In genomic region chr11:492416-493226, GRCh38 we compare ENCODE assay signal across 17 cellular contexts. TPM values are rescaled to one million over a fixed set of nuclear protein-coding genes. Genes with fewer than 3 reads are reported as not detected.
DNase-seq lines count a peak whose midpoint lies in the region; ATAC-seq, FAIRE-seq and TF ChIP-seq lines count a peak whose summit lies in the region.
"Had no signal": no experiment of that assay in that cellular context is flagged by ENCODE, and none has a peak within 500 bp of the region (broad histone marks: within the 10 kb centered on the region; RNA-seq: fewer than 3 reads in every experiment).

No MANE protein-coding gene starts in this region.

- H3K27ac ChIP-seq in SK-N-MC: 0 out of 2 replicates have a peak overlapping the region, but pooled peaks have one; percentile 13
- H3K27ac ChIP-seq: BLaER1 treated with 17β-estradiol and CSF1 and Interleukin-3, amounts not matched to agents 10 nM and 100 nM; thoracic aorta had no signal

- H3K27me3 Mint-ChIP-seq in memory B cell: no peaks in the 10 kb centered on the region
- H3K27me3 Mint-ChIP-seq: activated naive CD8-positive, alpha-beta T cell treated with anti-CD3 and anti-CD28 coated beads, Interleukin-2, amount 50 U/mL, for 24 hours; naive thymus-derived CD4-positive, alpha-beta T cell had no signal

- no peak overlapping the region for H3K9ac ChIP-seq in SK-N-MC (ENCODE audit: insufficient read length)
- H3K9ac ChIP-seq: BLaER1 treated with 17β-estradiol and CSF1 and Interleukin-3, amounts not matched to agents 10 nM and 100 nM had no signal

- TF ChIP-seq POLR2A in GM12892 (IDR thresholded peaks at IDR 0.05; ENCODE audit: low read depth, low read length): no peak; the same call in 1 of the 2 replicates

- H3K9me3 ChIP-seq in SK-N-MC (ENCODE audit: low read depth, low read length): no peaks in the 10 kb centered on the region
- H3K9me3 ChIP-seq: BLaER1 treated with 17β-estradiol and CSF1 and Interleukin-3, amounts not matched to agents 10 nM and 100 nM; thoracic aorta had no signal

- no peak overlapping the region for H3K4me3 ChIP-seq in SK-N-MC
- H3K4me3 ChIP-seq: BLaER1 treated with 17β-estradiol and CSF1 and Interleukin-3, amounts not matched to agents 10 nM and 100 nM; thoracic aorta had no signal

- ATAC-seq in memory B cell (ENCODE audit: low read depth): peak; percentile 62
- ATAC-seq: activated naive CD8-positive, alpha-beta T cell treated with anti-CD3 and anti-CD28 coated beads, Interleukin-2, amount 50 U/mL, for 24 hours; left lobe of liver; naive thymus-derived CD4-positive, alpha-beta T cell had no signal

- DNase-seq in Caki2 (ENCODE audit: low read depth): peak; percentile 30
- DNase-seq in GM12892 (ENCODE audit: insufficient read length): peak; percentile 23
- no peak for DNase-seq in SK-N-MC (ENCODE audit: low read depth, low spot score)
- no peak for DNase-seq in memory B cell (ENCODE audit: low spot score in 2 of 2)
- no peak for DNase-seq in hypothalamus (lab: John Stamatoyannopoulos, UW)
- DNase-seq in putamen (ENCODE audit: low spot score): no peak
- DNase-seq in NCI-H187 treated with DMSO at 0.1 percent for 48 hours (lab: John Stamatoyannopoulos, UW): no peak
- DNase-seq: activated CD4-positive, CD25-positive, alpha-beta regulatory T cell treated with anti-CD3 and anti-CD28 coated beads, Interleukin-2, amount 50 U/mL, for 72 hours; activated CD8-positive, alpha-beta memory T cell treated with anti-CD3 and anti-CD28 coated beads, Interleukin-2, amount 50 U/mL, for 4 hours; activated naive CD8-positive, alpha-beta T cell treated with anti-CD3 and anti-CD28 coated beads, Interleukin-2, amount 50 U/mL, for 24 hours; erythroblast; naive thymus-derived CD4-positive, alpha-beta T cell; T-helper 1 cell had no signal

- H3K9me3 Mint-ChIP-seq in memory B cell: no peaks in the 10 kb centered on the region
- H3K9me3 Mint-ChIP-seq: activated naive CD8-positive, alpha-beta T cell treated with anti-CD3 and anti-CD28 coated beads, Interleukin-2, amount 50 U/mL, for 24 hours; naive thymus-derived CD4-positive, alpha-beta T cell had no signal

- in situ Hi-C loops in Caki2 (cut with HindIII; ENCODE audit: low pct_unique_long_range_greater_than_20kb, low sequenced_read_pairs): no loop called here

- peaks cover 22% of the 10 kb centered on the region for H3K36me3 Mint-ChIP-seq in memory B cell

- no peak overlapping the region for H3K4me3 Mint-ChIP-seq in memory B cell
- H3K4me3 Mint-ChIP-seq: activated naive CD8-positive, alpha-beta T cell treated with anti-CD3 and anti-CD28 coated beads, Interleukin-2, amount 50 U/mL, for 24 hours; naive thymus-derived CD4-positive, alpha-beta T cell had no signal

- H3K4me1 Mint-ChIP-seq in memory B cell: peaks cover 14% of the 10 kb centered on the region

- H3K27ac Mint-ChIP-seq in memory B cell: no peak overlapping the region
- H3K27ac Mint-ChIP-seq: activated naive CD8-positive, alpha-beta T cell treated with anti-CD3 and anti-CD28 coated beads, Interleukin-2, amount 50 U/mL, for 24 hours had no signal

- no peak for FAIRE-seq in GM12892 (lab: Jason Lieb, UNC)

- H3K36me3 ChIP-seq in SK-N-MC (ENCODE audit: insufficient read depth, low read length): peaks cover 28% of the 10 kb centered on the region

RNA-seq across cellular contexts. Expression of gene RNH1, which starts 14.4 kb away (rescaled TPM):
- 271 and 316 TPM in 2 replicates for total RNA-seq in Caki2 (2014; rRNA removed; shearing (Covaris generic); ENCODE audit: low replicate concordance)
- polyA plus RNA-seq in GM12892 (2012; ENCODE audit: missing spikeins): 40.2 TPM

RNA-seq across cellular contexts. Expression of gene PTDSS2, which starts 42.5 kb away (rescaled TPM):
- total RNA-seq in Caki2 (2014; rRNA removed; shearing (Covaris generic); ENCODE audit: low replicate concordance): 36.9 and 50.2 TPM in 2 replicates
- polyA plus RNA-seq in GM12892 (2012; ENCODE audit: missing spikeins): 7.3 TPM

RNA-seq across cellular contexts. Expression of gene HRAS, which starts 42.8 kb away (rescaled TPM):
- 43.8 and 120 TPM in 2 replicates for total RNA-seq in Caki2 (2014; rRNA removed; shearing (Covaris generic); ENCODE audit: low replicate concordance)
- polyA plus RNA-seq in GM12892 (2012; ENCODE audit: missing spikeins): 28.5 TPM

RNA-seq across cellular contexts. Expression of gene LRRC56, which starts 44.7 kb away (rescaled TPM):
- 2.0 and 3.4 TPM in 2 replicates for total RNA-seq in Caki2 (2014; rRNA removed; shearing (Covaris generic); ENCODE audit: low replicate concordance)
- 0.30 TPM for polyA plus RNA-seq in GM12892 (2012; ENCODE audit: missing spikeins)
- total RNA-seq: HT1080 had no signal

RNA-seq across cellular contexts. Expression of gene ANO9, which starts 50.8 kb away (rescaled TPM):
- not detected in 2 replicates for total RNA-seq in Caki2 (2014; rRNA removed; shearing (Covaris generic); ENCODE audit: low replicate concordance)
- polyA plus RNA-seq in GM12892 (2012; ENCODE audit: missing spikeins): 32.2 TPM
- total RNA-seq: HT1080 had no signal

Comparison
In these comparisons a context has a peak if more than half of its experiments do, and no peak if none do; other contexts are left out.
1. DNase-seq: peak in Caki2 (single experiment) and GM12892 (single experiment); none in SK-N-MC (single experiment), memory B cell (0 of 2), hypothalamus (0 of 51), putamen (single experiment) and NCI-H187 treated with DMSO at 0.1 percent for 48 hours (single experiment).